ENCODE assay signal across 12 cellular contexts in genomic region chr17:74466785-74467158, GRCh38. TPM values are rescaled to one million over a fixed set of nuclear protein-coding genes. Genes with fewer than 3 reads are reported as not detected.
DNase-seq lines count a peak whose midpoint lies in the region; ATAC-seq and TF ChIP-seq lines count a peak whose summit lies in the region.
"Had no signal": no experiment of that assay in that cellular context is flagged by ENCODE, and none has a peak within 500 bp of the region (broad histone marks: within the 10 kb centered on the region; RNA-seq: fewer than 3 reads in every experiment).

No MANE protein-coding gene starts in this region.

- ATAC-seq in activated T-cell treated with anti-CD3 and anti-CD28 coated beads, Interleukin-2, amount 50 U/mL, for 4 hours: peak; percentile 19 to 28
- ATAC-seq in activated T-cell treated with anti-CD3 and anti-CD28 coated beads, Interleukin-2, amount 50 U/mL, for 72 hours (replicated peaks in 1 of 2): no peak
- ATAC-seq in activated naive CD8-positive, alpha-beta T cell treated with anti-CD3 and anti-CD28 coated beads, Interleukin-2, amount 10 ng/mL, durations not matched to agents 7 days and 5 days (ENCODE audit: low read depth): no peak
- ATAC-seq in right lobe of liver (peak; percentile 5 to 25 (median 8)), thoracic aorta (ENCODE audit: insufficient number of reproducible peaks, low FRiP score, low read depth) (no peak), GM21529 (IDR thresholded peaks at IDR 0.05; ENCODE audit: unreplicated experiment) (no peak)

- no peaks in the 10 kb centered on the region for H3K9me3 Mint-ChIP-seq in activated T-cell treated with anti-CD3 and anti-CD28 coated beads, Interleukin-2, amount 50 U/mL, for 4 hours
- no peaks in the 10 kb centered on the region for H3K9me3 Mint-ChIP-seq in activated T-cell treated with anti-CD3 and anti-CD28 coated beads, Interleukin-2, amount 50 U/mL, for 72 hours
- H3K9me3 Mint-ChIP-seq in activated naive CD8-positive, alpha-beta T cell treated with anti-CD3 and anti-CD28 coated beads, Interleukin-2, amount 10 ng/mL, durations not matched to agents 7 days and 5 days: no peaks in the 10 kb centered on the region

- no peaks in the 10 kb centered on the region for H3K27me3 Mint-ChIP-seq in activated T-cell treated with anti-CD3 and anti-CD28 coated beads, Interleukin-2, amount 50 U/mL, for 4 hours (ENCODE audit: low read depth)
- H3K27me3 Mint-ChIP-seq in activated T-cell treated with anti-CD3 and anti-CD28 coated beads, Interleukin-2, amount 50 U/mL, for 72 hours (ENCODE audit: low read depth): no peaks in the 10 kb centered on the region
- peaks cover 9% of the 10 kb centered on the region for H3K27me3 Mint-ChIP-seq in activated naive CD8-positive, alpha-beta T cell treated with anti-CD3 and anti-CD28 coated beads, Interleukin-2, amount 10 ng/mL, durations not matched to agents 7 days and 5 days

- intact Hi-C loops in right lobe of liver (cut with DNase I): no loop called here

- no peaks in the 10 kb centered on the region for H3K9me3 ChIP-seq in right lobe of liver
- H3K9me3 ChIP-seq in thoracic aorta: no peaks in the 10 kb centered on the region

- H3K36me3 ChIP-seq in right lobe of liver (no peaks in the 10 kb centered on the region), thoracic aorta (no peaks in the 10 kb centered on the region)

- peak overlapping the region; percentile 31 to 76 (median 53) for H3K27ac ChIP-seq in right lobe of liver
- H3K27ac ChIP-seq in thoracic aorta: no peak overlapping the region
- H3K27ac ChIP-seq: SK-N-MC had no signal

- 30% methylated on average over 15 of the region's 15 CpGs for WGBS in right lobe of liver (ENCODE audit: insufficient coverage, low coverage, low lambda C conversion rate, missing lambda C conversion rate)

- TF ChIP-seq POLR2A in right lobe of liver (IDR thresholded peaks at IDR 0.05): peak; percentile 1

- H3K27ac Mint-ChIP-seq in activated T-cell treated with anti-CD3 and anti-CD28 coated beads, Interleukin-2, amount 50 U/mL, for 72 hours: no peak overlapping the region
- H3K27ac Mint-ChIP-seq in activated naive CD8-positive, alpha-beta T cell treated with anti-CD3 and anti-CD28 coated beads, Interleukin-2, amount 10 ng/mL, durations not matched to agents 7 days and 5 days: peak overlapping the region; percentile 49

- no peak for DNase-seq in activated T-cell treated with anti-CD3 and anti-CD28 coated beads, Interleukin-2, amount 50 U/mL, for 4 hours
- no peak for DNase-seq in activated T-cell treated with anti-CD3 and anti-CD28 coated beads, Interleukin-2, amount 50 U/mL, for 72 hours
- DNase-seq in activated naive CD8-positive, alpha-beta T cell treated with anti-CD3 and anti-CD28 coated beads, Interleukin-2, amount 10 ng/mL, durations not matched to agents 7 days and 5 days: no peak
- DNase-seq in right lobe of liver: no peak
- no peak for DNase-seq in thoracic aorta (ENCODE audit: low spot score)
- DNase-seq in GM20000 (ENCODE audit: low spot score): no peak
- DNase-seq in cerebellar nuclear complex (lab: John Stamatoyannopoulos, UW): no peak
- DNase-seq: foreskin fibroblast, IMR-90, NCI-H446 had no signal

- no peak for TF ChIP-seq CTCF in right lobe of liver (IDR thresholded peaks at IDR 0.05)
- no peak for TF ChIP-seq CTCF in thoracic aorta (IDR thresholded peaks at IDR 0.05)
- no peak for TF ChIP-seq CTCF in GM20000 (IDR thresholded peaks at IDR 0.05; ENCODE audit: extremely low read depth, missing control alignments)

- H3K4me1 Mint-ChIP-seq in activated T-cell treated with anti-CD3 and anti-CD28 coated beads, Interleukin-2, amount 50 U/mL, for 4 hours (ENCODE audit: low read depth): peaks cover 47% of the 10 kb centered on the region
- H3K4me1 Mint-ChIP-seq in activated T-cell treated with anti-CD3 and anti-CD28 coated beads, Interleukin-2, amount 50 U/mL, for 72 hours (ENCODE audit: low read depth): peaks cover 10% of the 10 kb centered on the region
- peaks cover 28% of the 10 kb centered on the region for H3K4me1 Mint-ChIP-seq in activated naive CD8-positive, alpha-beta T cell treated with anti-CD3 and anti-CD28 coated beads, Interleukin-2, amount 10 ng/mL, durations not matched to agents 7 days and 5 days

- peaks cover 11% of the 10 kb centered on the region for H3K36me3 Mint-ChIP-seq in activated T-cell treated with anti-CD3 and anti-CD28 coated beads, Interleukin-2, amount 50 U/mL, for 4 hours (ENCODE audit: insufficient read depth)
- no peaks in the 10 kb centered on the region for H3K36me3 Mint-ChIP-seq in activated T-cell treated with anti-CD3 and anti-CD28 coated beads, Interleukin-2, amount 50 U/mL, for 72 hours (ENCODE audit: insufficient read depth in 2 of 2)
- peaks cover 2% of the 10 kb centered on the region for H3K36me3 Mint-ChIP-seq in activated naive CD8-positive, alpha-beta T cell treated with anti-CD3 and anti-CD28 coated beads, Interleukin-2, amount 10 ng/mL, durations not matched to agents 7 days and 5 days

- POLR2A ChIA-PET in activated naive CD8-positive, alpha-beta T cell treated with anti-CD3 and anti-CD28 coated beads, Interleukin-2, amount 10 ng/mL, durations not matched to agents 7 days and 5 days (lab: Charles Lee): no interaction called here

- H3K27me3 ChIP-seq in right lobe of liver (no peaks in the 10 kb centered on the region), thoracic aorta (replicated peaks; ENCODE audit: insufficient read depth) (peaks cover 3% of the 10 kb centered on the region)

- H3K4me1 ChIP-seq in right lobe of liver: no peaks in the 10 kb centered on the region
- peaks cover 2 to 3% of the 10 kb centered on the region in 2 donors for H3K4me1 ChIP-seq in thoracic aorta (ENCODE audit: control insufficient read depth in 1 of 2, low read depth in 2 of 2)

- H3K4me3 ChIP-seq in right lobe of liver (peak overlapping the region; percentile 16 to 41 (median 21)), thoracic aorta (peak overlapping the region; percentile 66)
- H3K4me3 ChIP-seq: SK-N-MC had no signal

- H3K4me3 Mint-ChIP-seq in activated T-cell treated with anti-CD3 and anti-CD28 coated beads, Interleukin-2, amount 50 U/mL, for 4 hours: no peak overlapping the region
- H3K4me3 Mint-ChIP-seq in activated T-cell treated with anti-CD3 and anti-CD28 coated beads, Interleukin-2, amount 50 U/mL, for 72 hours: peak overlapping the region in 1 of 2 donors; percentile 66
- H3K4me3 Mint-ChIP-seq in activated naive CD8-positive, alpha-beta T cell treated with anti-CD3 and anti-CD28 coated beads, Interleukin-2, amount 10 ng/mL, durations not matched to agents 7 days and 5 days: no peak overlapping the region

RNA-seq across cellular contexts. Expression of gene CD300A, which starts 0.3 kb away (rescaled TPM):
- 1 to 10 TPM; 1.3 to 2.6 (median 2.1) TPM for total RNA-seq in activated T-cell treated with anti-CD3 and anti-CD28 coated beads, Interleukin-2, amount 50 U/mL, for 4 hours
- 1 to 10 TPM; 3.9 to 7.2 TPM for total RNA-seq in activated T-cell treated with anti-CD3 and anti-CD28 coated beads, Interleukin-2, amount 50 U/mL, for 72 hours
- total RNA-seq in activated naive CD8-positive, alpha-beta T cell treated with anti-CD3 and anti-CD28 coated beads, Interleukin-2, amount 10 ng/mL, durations not matched to agents 7 days and 5 days: 10 to 100 TPM; 10.6 to 12.7 TPM
- total RNA-seq in right lobe of liver (10 to 100 TPM in 1 of 6 experiments, 1 to 10 TPM in 5; 4.8 to 16.6 (median 6.6) TPM), thoracic aorta (1 to 10 TPM; 7.7 to 8.0 TPM)
- total RNA-seq: IMR-90 had no signal

RNA-seq across cellular contexts. Expression of gene GPRC5C, which starts 34.9 kb away (rescaled TPM):
- total RNA-seq in activated T-cell treated with anti-CD3 and anti-CD28 coated beads, Interleukin-2, amount 50 U/mL, for 4 hours: under 1 TPM; 0.49 to 0.76 (median 0.63) TPM
- total RNA-seq in activated T-cell treated with anti-CD3 and anti-CD28 coated beads, Interleukin-2, amount 50 U/mL, for 72 hours: 1 to 10 TPM; 1.3 to 2.3 TPM
- not detected for total RNA-seq in activated naive CD8-positive, alpha-beta T cell treated with anti-CD3 and anti-CD28 coated beads, Interleukin-2, amount 10 ng/mL, durations not matched to agents 7 days and 5 days
- 100 to 1,000 TPM; 120 to 215 (median 131) TPM for total RNA-seq in right lobe of liver
- total RNA-seq in thoracic aorta: 10 to 100 TPM; 56.0 to 67.0 TPM
- total RNA-seq: IMR-90 had no signal

Comparison
In these comparisons a context has a peak if more than half of its experiments do, and no peak if none do; other contexts are left out.
1. ATAC-seq: peak in activated T-cell treated with anti-CD3 and anti-CD28 coated beads, Interleukin-2, amount 50 U/mL, for 4 hours (2 of 2) and right lobe of liver (4 of 4); none in activated T-cell treated with anti-CD3 and anti-CD28 coated beads, Interleukin-2, amount 50 U/mL, for 72 hours (0 of 2), activated naive CD8-positive, alpha-beta T cell treated with anti-CD3 and anti-CD28 coated beads, Interleukin-2, amount 10 ng/mL, durations not matched to agents 7 days and 5 days (single experiment), thoracic aorta (single experiment) and GM21529 (single experiment).
2. H3K27ac ChIP-seq: peak in right lobe of liver (3 of 3); none in thoracic aorta (0 of 2).
3. RNA of gene GPRC5C, which starts 34.9 kb away (total RNA-seq): 120 to 215 TPM in right lobe of liver and 56.0 to 67.0 TPM in thoracic aorta; 1.3 to 2.3 TPM in activated T-cell treated with anti-CD3 and anti-CD28 coated beads, Interleukin-2, amount 50 U/mL, for 72 hours, 0.49 to 0.76 TPM in activated T-cell treated with anti-CD3 and anti-CD28 coated beads, Interleukin-2, amount 50 U/mL, for 4 hours and not detected in activated naive CD8-positive, alpha-beta T cell treated with anti-CD3 and anti-CD28 coated beads, Interleukin-2, amount 10 ng/mL, durations not matched to agents 7 days and 5 days; every median in the first group is over 10 times any median in the second.